ENCODE assay signal across 19 cellular contexts in the genomic region with DNA sequence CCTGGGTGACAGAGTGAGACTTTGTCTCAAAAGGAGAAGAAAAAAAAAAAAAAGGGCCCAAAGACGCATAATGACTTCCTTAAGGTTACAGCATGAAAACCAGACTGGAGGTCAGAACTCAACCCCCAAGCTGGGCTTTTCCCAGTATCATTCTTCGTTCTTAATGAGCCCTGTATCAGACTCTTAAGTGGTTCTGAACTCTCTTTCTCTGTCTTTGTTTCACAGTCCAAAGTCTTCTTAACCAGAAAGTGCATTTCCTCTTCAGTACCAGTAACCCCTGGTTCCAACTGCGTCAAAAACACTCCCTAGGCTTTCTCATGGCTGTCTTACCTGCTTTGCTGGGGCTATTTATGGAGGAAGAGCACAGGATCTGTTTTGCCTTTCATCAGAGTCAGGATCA.
"Had no signal": no experiment of that assay in that cellular context is flagged by ENCODE, and none has a peak within 500 bp of the region (broad histone marks: within the 10 kb centered on the region; RNA-seq: fewer than 3 reads in every experiment).

No MANE protein-coding gene starts in this region.

- H3K27ac ChIP-seq: brain microvascular endothelial cell, gastrocnemius medialis, left ventricle myocardium inferior, psoas muscle, testis, upper lobe of right lung had no signal

- H3K9me3 ChIP-seq: gastrocnemius medialis, left ventricle myocardium inferior, psoas muscle, testis, upper lobe of right lung had no signal

- FAIRE-seq: colon, kidney had no signal

- H3K36me3 ChIP-seq: brain microvascular endothelial cell, gastrocnemius medialis, left ventricle myocardium inferior, upper lobe of right lung had no signal

- H3K4me3 ChIP-seq: gastrocnemius medialis, left ventricle myocardium inferior, psoas muscle, smooth muscle cell, testis, upper lobe of right lung had no signal

- H3K27me3 ChIP-seq: gastrocnemius medialis, testis, upper lobe of right lung had no signal

- H3K4me2 ChIP-seq: smooth muscle cell had no signal

- DNase-seq: activated B cell treated with CpG ODN at 0.5 μM for 24 hours; activated CD4-positive, alpha-beta memory T cell treated with anti-CD3 and anti-CD28 coated beads, Interleukin-2, amount 10 ng/mL, durations not matched to agents 7 days and 5 days; activated CD4-positive, alpha-beta T cell treated with anti-CD3 and anti-CD28 coated beads for 4 hours; activated naive CD4-positive, alpha-beta T cell treated with anti-CD3 and anti-CD28 coated beads, Interleukin-2, amount 10 ng/mL, durations not matched to agents 7 days and 5 days; activated naive CD8-positive, alpha-beta T cell treated with anti-CD3 and anti-CD28 coated beads, Interleukin-2, amount 50 U/mL, for 24 hours; activated T-cell treated with anti-CD3 and anti-CD28 coated beads, Interleukin-2, amount 50 U/mL, for 4 hours; brain microvascular endothelial cell; central memory CD4-positive, alpha-beta T cell; gastrocnemius medialis; kidney; left ventricle myocardium inferior; mammary epithelial cell; psoas muscle; stimulated activated CD4-positive, alpha-beta T cell treated with anti-CD3 and anti-CD28 coated beads, Interleukin-4, amount 100 ng/mL, for 24 hours; testis; upper lobe of right lung had no signal

- ATAC-seq: activated naive CD8-positive, alpha-beta T cell treated with anti-CD3 and anti-CD28 coated beads, Interleukin-2, amount 50 U/mL, for 24 hours; activated T-cell treated with anti-CD3 and anti-CD28 coated beads, Interleukin-2, amount 50 U/mL, for 4 hours; gastrocnemius medialis; psoas muscle; stimulated activated effector memory CD8-positive, alpha-beta T cell treated with anti-CD3 and anti-CD28 coated beads, Interleukin-12 subunit alpha, Interleukin-12 subunit beta, amount 100 ng/mL, for 72 hours; upper lobe of right lung had no signal

- H3K4me1 ChIP-seq: gastrocnemius medialis, psoas muscle, testis, upper lobe of right lung had no signal
